In genomic region chr3:97763586-97764148, GRCh38 we compare ENCODE assay signal across 8 cellular contexts. TPM values are rescaled to one million over a fixed set of nuclear protein-coding genes. Genes with fewer than 3 reads are reported as not detected.
DNase-seq lines count a peak whose midpoint lies in the region; ATAC-seq and TF ChIP-seq lines count a peak whose summit lies in the region.

No MANE protein-coding gene starts in this region.

- H3K9ac ChIP-seq in iPS-15b (ENCODE audit: low read depth, low read length), result peak overlapping the region; percentile 50
- H3K9ac ChIP-seq in stomach smooth muscle (ENCODE audit: low read length in 2 of 2), result peak overlapping the region; percentile 74 to 80

- POLR2A ChIA-PET in WTC11 (lab: Charles Lee), result no interaction called here

- H3K9me3 ChIP-seq in iPS-15b (ENCODE audit: control insufficient read depth, insufficient read depth, low read length) (no peaks in the 10 kb centered on the region), stomach smooth muscle (ENCODE audit: control insufficient read depth in 2 of 2, low read length in 2 of 2) (no peaks in the 10 kb centered on the region)

- peaks cover 6% of the 10 kb centered on the region for H3K36me3 Mint-ChIP-seq in activated CD4-positive, alpha-beta T cell treated with anti-CD3 and anti-CD28 coated beads, Interleukin-2, amount 10 ng/mL, durations not matched to agents 24 days and 14 days (ENCODE audit: low read depth)
- no peaks in the 10 kb centered on the region for H3K36me3 Mint-ChIP-seq in WTC11

- H3K27me3 Mint-ChIP-seq in activated CD4-positive, alpha-beta T cell treated with anti-CD3 and anti-CD28 coated beads, Interleukin-2, amount 10 ng/mL, durations not matched to agents 24 days and 14 days, result peaks cover 14% of the 10 kb centered on the region
- H3K27me3 Mint-ChIP-seq in WTC11 (ENCODE audit: low read depth), result no peaks in the 10 kb centered on the region

- H3K4me3 ChIP-seq in iPS-15b (ENCODE audit: low read depth, low read length) (peak overlapping the region; percentile 99), stomach smooth muscle (ENCODE audit: low read length in 2 of 2) (peak overlapping the region; percentile 88 to 95)

- H3K27me3 ChIP-seq in iPS-15b (ENCODE audit: control insufficient read depth, insufficient read depth, low read length) (no peaks in the 10 kb centered on the region), stomach smooth muscle (ENCODE audit: control insufficient read depth in 1 of 2, insufficient read depth in 2 of 2, low read length in 2 of 2) (no peaks in the 10 kb centered on the region)

- H3K4me3 Mint-ChIP-seq in activated CD4-positive, alpha-beta T cell treated with anti-CD3 and anti-CD28 coated beads, Interleukin-2, amount 10 ng/mL, durations not matched to agents 24 days and 14 days, result peak overlapping the region; percentile 99
- peak overlapping the region; percentile 97 for H3K4me3 Mint-ChIP-seq in WTC11

- ATAC-seq in WTC11, result no peak
- no peak for ATAC-seq in HG02571 (IDR thresholded peaks at IDR 0.05; ENCODE audit: unreplicated experiment)
- ATAC-seq in HG02759 (IDR thresholded peaks at IDR 0.05; ENCODE audit: unreplicated experiment), result no peak

- no peaks in the 10 kb centered on the region for H3K36me3 ChIP-seq in iPS-15b (ENCODE audit: control insufficient read depth, insufficient read depth, low read length)
- H3K36me3 ChIP-seq in stomach smooth muscle (ENCODE audit: control insufficient read depth in 2 of 2, insufficient read depth in 2 of 2, low read length in 2 of 2), result no peaks in the 10 kb centered on the region

- CTCF ChIA-PET in WTC11 (lab: Charles Lee), result no interaction called here

- H3K9me3 Mint-ChIP-seq in activated CD4-positive, alpha-beta T cell treated with anti-CD3 and anti-CD28 coated beads, Interleukin-2, amount 10 ng/mL, durations not matched to agents 24 days and 14 days, result no peaks in the 10 kb centered on the region
- H3K9me3 Mint-ChIP-seq in WTC11, result no peaks in the 10 kb centered on the region

- peaks cover 2% of the 10 kb centered on the region for H3K4me1 ChIP-seq in iPS-15b (ENCODE audit: control insufficient read depth, insufficient read depth, low read length)
- H3K4me1 ChIP-seq in stomach smooth muscle (ENCODE audit: control insufficient read depth, insufficient read depth, low read length), result peaks cover 3% of the 10 kb centered on the region

- no peak for DNase-seq in activated CD4-positive, alpha-beta T cell treated with anti-CD3 and anti-CD28 coated beads, Interleukin-2, amount 10 ng/mL, durations not matched to agents 24 days and 14 days
- no peak for DNase-seq in activated CD4-positive, alpha-beta T cell treated with anti-CD3 and anti-CD28 coated beads, Interleukin-2, amount 50 U/mL, for 4 hours
- DNase-seq in WTC11 (ENCODE audit: low spot score), result peak; percentile 16
- no peak for DNase-seq in SKM-1 (lab: John Stamatoyannopoulos, UW; ENCODE audit: unreplicated experiment)

- H3K4me1 Mint-ChIP-seq in activated CD4-positive, alpha-beta T cell treated with anti-CD3 and anti-CD28 coated beads, Interleukin-2, amount 10 ng/mL, durations not matched to agents 24 days and 14 days, result peaks cover 21% of the 10 kb centered on the region
- peaks cover 28% of the 10 kb centered on the region for H3K4me1 Mint-ChIP-seq in WTC11

- H3K27ac Mint-ChIP-seq in activated CD4-positive, alpha-beta T cell treated with anti-CD3 and anti-CD28 coated beads, Interleukin-2, amount 10 ng/mL, durations not matched to agents 24 days and 14 days, result peak overlapping the region; percentile 97
- H3K27ac Mint-ChIP-seq in WTC11, result peak overlapping the region; percentile 96

- TF ChIP-seq CTCF in WTC11 (IDR thresholded peaks at IDR 0.05), result no peak

- H3K27ac ChIP-seq in stomach smooth muscle (ENCODE audit: low read length), result peak overlapping the region; percentile 25

- intact Hi-C loops in activated CD4-positive, alpha-beta T cell treated with anti-CD3 and anti-CD28 coated beads, Interleukin-2, amount 10 ng/mL, durations not matched to agents 24 days and 14 days (cut with micrococcal nuclease), result loop anchor here (1.0 to 2.0 kb wide), 6 partner anchors 59 to 1137 kb away; partner anchors contain the start of genes CLDND1, CPOX, CRYBG3 and DCBLD2

TF ChIP-seq in WTC11, 78 proteins besides CTCF, POLR2A, EP300 and RAD21 (continues in another document):
- TF ChIP-seq MLX (CRISPR knock-in tag; IDR thresholded peaks at IDR 0.05), result no peak
- TF ChIP-seq CREB1 (CRISPR knock-in tag; IDR thresholded peaks at IDR 0.05), result no peak
- no peak for TF ChIP-seq PRDM15 (CRISPR knock-in tag; IDR thresholded peaks at IDR 0.05)
- no peak for TF ChIP-seq PRRX2 (CRISPR knock-in tag; IDR thresholded peaks at IDR 0.05)
- no peak for TF ChIP-seq USF1 (CRISPR knock-in tag; IDR thresholded peaks at IDR 0.05)
- TF ChIP-seq PREB (CRISPR knock-in tag; IDR thresholded peaks at IDR 0.05; ENCODE audit: borderline replicate concordance), result no peak
- TF ChIP-seq AR (CRISPR knock-in tag; IDR thresholded peaks at IDR 0.05), result no peak

RNA-seq across cellular contexts. Expression of gene ARL6, which starts 0.9 kb away (rescaled TPM):
- total RNA-seq in activated CD4-positive, alpha-beta T cell treated with anti-CD3 and anti-CD28 coated beads, Interleukin-2, amount 10 ng/mL, durations not matched to agents 24 days and 14 days, result 6.1 and 6.3 TPM in 2 replicates
- 6.6 to 7.1 TPM (median 6.8 TPM) in 3 replicates for total RNA-seq in WTC11 (2021)

RNA-seq across cellular contexts. Expression of gene CRYBG3, which starts 58.1 kb away (rescaled TPM):
- 8.1 and 8.3 TPM in 2 replicates for total RNA-seq in activated CD4-positive, alpha-beta T cell treated with anti-CD3 and anti-CD28 coated beads, Interleukin-2, amount 10 ng/mL, durations not matched to agents 24 days and 14 days
- 12.6 to 13.6 TPM (median 13.3 TPM) in 3 replicates for total RNA-seq in WTC11 (2021)
